In the genomic region with DNA sequence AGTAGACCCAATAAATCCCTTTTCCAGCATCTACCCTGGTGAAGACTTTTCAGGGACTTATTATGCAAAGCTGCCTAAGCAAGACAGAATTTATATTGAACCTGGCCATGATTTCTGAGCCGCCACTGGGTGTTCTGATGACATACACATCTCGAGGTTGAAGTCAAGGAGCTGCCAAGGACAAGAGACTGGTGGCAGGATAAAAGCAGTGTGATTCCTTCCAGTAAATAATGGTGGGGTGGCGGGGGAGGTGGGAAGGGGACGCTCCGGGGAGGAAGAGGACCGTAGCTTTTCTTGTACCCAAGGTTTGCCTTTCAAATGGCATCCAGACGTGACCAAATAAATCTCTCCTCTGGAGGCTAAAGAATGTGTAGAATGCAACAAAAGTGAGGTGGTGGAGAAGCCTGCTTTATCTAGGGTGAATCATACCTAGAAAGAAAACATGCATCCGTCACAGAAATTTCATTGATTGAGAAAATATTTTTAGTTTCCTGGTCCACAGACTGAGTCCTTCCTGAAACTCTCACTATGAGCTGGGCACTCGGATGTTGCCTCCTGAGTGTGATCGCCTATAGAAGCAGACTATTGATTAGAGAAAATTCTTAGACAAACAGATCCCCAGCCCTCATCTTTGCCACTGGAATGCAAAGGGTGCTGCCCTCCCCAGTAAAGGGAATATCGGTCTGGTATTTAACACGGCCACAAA, we compare ENCODE assay signal across 1 cellular context.
A peak's percentile ranks its signal among the peaks of the same experiment; 100 is the strongest.
TF ChIP-seq lines count a peak whose summit lies in the region.

No MANE protein-coding gene starts in this region.

TF ChIP-seq in HepG2, 621 proteins besides CTCF, POLR2A, EP300 and RAD21 (continued from another document and continues in another):
- TF ChIP-seq, protein P1, sequence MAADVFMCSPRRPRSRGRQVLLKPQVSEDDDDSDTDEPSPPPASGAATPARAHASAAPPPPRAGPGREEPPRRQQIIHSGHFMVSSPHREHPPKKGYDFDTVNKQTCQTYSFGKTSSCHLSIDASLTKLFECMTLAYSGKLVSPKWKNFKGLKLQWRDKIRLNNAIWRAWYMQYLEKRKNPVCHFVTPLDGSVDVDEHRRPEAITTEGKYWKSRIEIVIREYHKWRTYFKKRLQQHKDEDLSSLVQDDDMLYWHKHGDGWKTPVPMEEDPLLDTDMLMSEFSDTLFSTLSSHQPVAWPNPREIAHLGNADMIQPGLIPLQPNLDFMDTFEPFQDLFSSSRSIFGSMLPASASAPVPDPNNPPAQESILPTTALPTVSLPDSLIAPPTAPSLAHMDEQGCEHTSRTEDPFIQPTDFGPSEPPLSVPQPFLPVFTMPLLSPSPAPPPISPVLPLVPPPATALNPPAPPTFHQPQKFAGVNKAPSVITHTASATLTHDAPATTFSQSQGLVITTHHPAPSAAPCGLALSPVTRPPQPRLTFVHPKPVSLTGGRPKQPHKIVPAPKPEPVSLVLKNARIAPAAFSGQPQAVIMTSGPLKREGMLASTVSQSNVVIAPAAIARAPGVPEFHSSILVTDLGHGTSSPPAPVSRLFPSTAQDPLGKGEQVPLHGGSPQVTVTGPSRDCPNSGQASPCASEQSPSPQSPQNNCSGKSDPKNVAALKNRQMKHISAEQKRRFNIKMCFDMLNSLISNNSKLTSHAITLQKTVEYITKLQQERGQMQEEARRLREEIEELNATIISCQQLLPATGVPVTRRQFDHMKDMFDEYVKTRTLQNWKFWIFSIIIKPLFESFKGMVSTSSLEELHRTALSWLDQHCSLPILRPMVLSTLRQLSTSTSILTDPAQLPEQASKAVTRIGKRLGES (CRISPR knock-in tag; IDR thresholded peaks at IDR 0.05; ENCODE audit: borderline replicate concordance), result no peak
- TF ChIP-seq ZNF652 (CRISPR knock-in tag; IDR thresholded peaks at IDR 0.05; ENCODE audit: borderline replicate concordance, low read depth) (peak; percentile 94), GATAD2A (CRISPR knock-in tag; IDR thresholded peaks at IDR 0.05) (peak; percentile 34; the same call in 1 of the 2 replicates), ZNF556 (CRISPR knock-in tag; IDR thresholded peaks at IDR 0.05; ENCODE audit: borderline replicate concordance) (0 out of 2 replicates have a peak, but pooled peaks have one; percentile 25), HMG20A (CRISPR knock-in tag; IDR thresholded peaks at IDR 0.05; ENCODE audit: borderline replicate concordance) (peak; percentile 21; the same call in 1 of the 2 replicates), HNF4A (CRISPR knock-in tag; IDR thresholded peaks at IDR 0.05) (0 out of 2 replicates have a peak, but pooled peaks have one; percentile 13), HNRNPH1 (optimal IDR thresholded peaks at IDR 0.05; ENCODE audit: low read depth, low read length) (no peak), RARG (CRISPR knock-in tag; IDR thresholded peaks at IDR 0.05; ENCODE audit: low read depth) (no peak), ETV5 (CRISPR knock-in tag; IDR thresholded peaks at IDR 0.05; ENCODE audit: borderline replicate concordance) (peak; percentile 58; the same call in 1 of the 2 replicates), ZBTB20 (CRISPR knock-in tag; IDR thresholded peaks at IDR 0.05; ENCODE audit: borderline replicate concordance, low read depth) (peak; percentile 90; the same call in 1 of the 2 replicates), ZNF34 (CRISPR knock-in tag; IDR thresholded peaks at IDR 0.05; ENCODE audit: borderline replicate concordance) (no peak), ELF4 (CRISPR knock-in tag; IDR thresholded peaks at IDR 0.05; ENCODE audit: borderline replicate concordance) (no peak), SOX5 (CRISPR knock-in tag; IDR thresholded peaks at IDR 0.05; ENCODE audit: borderline replicate concordance) (peak; percentile 56; the same call in 1 of the 2 replicates), FOSL2 (CRISPR knock-in tag; IDR thresholded peaks at IDR 0.05) (peak; percentile 69), TBX2 (CRISPR knock-in tag; IDR thresholded peaks at IDR 0.05; ENCODE audit: borderline replicate concordance) (peak; percentile 13; the same call in 1 of the 2 replicates), ZFP36L1 (CRISPR knock-in tag; IDR thresholded peaks at IDR 0.05) (no peak), ZNF121 (CRISPR knock-in tag; IDR thresholded peaks at IDR 0.05) (no peak), ZNF230 (CRISPR knock-in tag; IDR thresholded peaks at IDR 0.05) (no peak), GFI1 (CRISPR knock-in tag; IDR thresholded peaks at IDR 0.05; ENCODE audit: borderline replicate concordance) (peak; percentile 36; the same call in 1 of the 2 replicates), NCOA2 (CRISPR knock-in tag; IDR thresholded peaks at IDR 0.05) (0 out of 2 replicates have a peak, but pooled peaks have one; percentile 24), HDAC2 (CRISPR knock-in tag; IDR thresholded peaks at IDR 0.05) (peak; percentile 53; the same call in 1 of the 2 replicates), SMARCE1 (IDR thresholded peaks at IDR 0.05; ENCODE audit: borderline replicate concordance) (no peak), ZNF180 (CRISPR knock-in tag; IDR thresholded peaks at IDR 0.05; ENCODE audit: borderline replicate concordance, low read depth) (no peak)
- TF ChIP-seq, protein P2, sequence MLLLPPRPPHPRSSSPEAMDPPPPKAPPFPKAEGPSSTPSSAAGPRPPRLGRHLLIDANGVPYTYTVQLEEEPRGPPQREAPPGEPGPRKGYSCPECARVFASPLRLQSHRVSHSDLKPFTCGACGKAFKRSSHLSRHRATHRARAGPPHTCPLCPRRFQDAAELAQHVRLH (CRISPR knock-in tag; IDR thresholded peaks at IDR 0.05; ENCODE audit: borderline replicate concordance, low read depth), result no peak
- TF ChIP-seq, protein P3, sequence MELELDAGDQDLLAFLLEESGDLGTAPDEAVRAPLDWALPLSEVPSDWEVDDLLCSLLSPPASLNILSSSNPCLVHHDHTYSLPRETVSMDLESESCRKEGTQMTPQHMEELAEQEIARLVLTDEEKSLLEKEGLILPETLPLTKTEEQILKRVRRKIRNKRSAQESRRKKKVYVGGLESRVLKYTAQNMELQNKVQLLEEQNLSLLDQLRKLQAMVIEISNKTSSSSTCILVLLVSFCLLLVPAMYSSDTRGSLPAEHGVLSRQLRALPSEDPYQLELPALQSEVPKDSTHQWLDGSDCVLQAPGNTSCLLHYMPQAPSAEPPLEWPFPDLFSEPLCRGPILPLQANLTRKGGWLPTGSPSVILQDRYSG (CRISPR knock-in tag; IDR thresholded peaks at IDR 0.05), result no peak
- TF ChIP-seq, protein P4, sequence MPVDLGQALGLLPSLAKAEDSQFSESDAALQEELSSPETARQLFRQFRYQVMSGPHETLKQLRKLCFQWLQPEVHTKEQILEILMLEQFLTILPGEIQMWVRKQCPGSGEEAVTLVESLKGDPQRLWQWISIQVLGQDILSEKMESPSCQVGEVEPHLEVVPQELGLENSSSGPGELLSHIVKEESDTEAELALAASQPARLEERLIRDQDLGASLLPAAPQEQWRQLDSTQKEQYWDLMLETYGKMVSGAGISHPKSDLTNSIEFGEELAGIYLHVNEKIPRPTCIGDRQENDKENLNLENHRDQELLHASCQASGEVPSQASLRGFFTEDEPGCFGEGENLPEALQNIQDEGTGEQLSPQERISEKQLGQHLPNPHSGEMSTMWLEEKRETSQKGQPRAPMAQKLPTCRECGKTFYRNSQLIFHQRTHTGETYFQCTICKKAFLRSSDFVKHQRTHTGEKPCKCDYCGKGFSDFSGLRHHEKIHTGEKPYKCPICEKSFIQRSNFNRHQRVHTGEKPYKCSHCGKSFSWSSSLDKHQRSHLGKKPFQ (CRISPR knock-in tag; IDR thresholded peaks at IDR 0.05; ENCODE audit: insufficient replicate concordance), result peak; percentile 94
- TF ChIP-seq, protein P5, sequence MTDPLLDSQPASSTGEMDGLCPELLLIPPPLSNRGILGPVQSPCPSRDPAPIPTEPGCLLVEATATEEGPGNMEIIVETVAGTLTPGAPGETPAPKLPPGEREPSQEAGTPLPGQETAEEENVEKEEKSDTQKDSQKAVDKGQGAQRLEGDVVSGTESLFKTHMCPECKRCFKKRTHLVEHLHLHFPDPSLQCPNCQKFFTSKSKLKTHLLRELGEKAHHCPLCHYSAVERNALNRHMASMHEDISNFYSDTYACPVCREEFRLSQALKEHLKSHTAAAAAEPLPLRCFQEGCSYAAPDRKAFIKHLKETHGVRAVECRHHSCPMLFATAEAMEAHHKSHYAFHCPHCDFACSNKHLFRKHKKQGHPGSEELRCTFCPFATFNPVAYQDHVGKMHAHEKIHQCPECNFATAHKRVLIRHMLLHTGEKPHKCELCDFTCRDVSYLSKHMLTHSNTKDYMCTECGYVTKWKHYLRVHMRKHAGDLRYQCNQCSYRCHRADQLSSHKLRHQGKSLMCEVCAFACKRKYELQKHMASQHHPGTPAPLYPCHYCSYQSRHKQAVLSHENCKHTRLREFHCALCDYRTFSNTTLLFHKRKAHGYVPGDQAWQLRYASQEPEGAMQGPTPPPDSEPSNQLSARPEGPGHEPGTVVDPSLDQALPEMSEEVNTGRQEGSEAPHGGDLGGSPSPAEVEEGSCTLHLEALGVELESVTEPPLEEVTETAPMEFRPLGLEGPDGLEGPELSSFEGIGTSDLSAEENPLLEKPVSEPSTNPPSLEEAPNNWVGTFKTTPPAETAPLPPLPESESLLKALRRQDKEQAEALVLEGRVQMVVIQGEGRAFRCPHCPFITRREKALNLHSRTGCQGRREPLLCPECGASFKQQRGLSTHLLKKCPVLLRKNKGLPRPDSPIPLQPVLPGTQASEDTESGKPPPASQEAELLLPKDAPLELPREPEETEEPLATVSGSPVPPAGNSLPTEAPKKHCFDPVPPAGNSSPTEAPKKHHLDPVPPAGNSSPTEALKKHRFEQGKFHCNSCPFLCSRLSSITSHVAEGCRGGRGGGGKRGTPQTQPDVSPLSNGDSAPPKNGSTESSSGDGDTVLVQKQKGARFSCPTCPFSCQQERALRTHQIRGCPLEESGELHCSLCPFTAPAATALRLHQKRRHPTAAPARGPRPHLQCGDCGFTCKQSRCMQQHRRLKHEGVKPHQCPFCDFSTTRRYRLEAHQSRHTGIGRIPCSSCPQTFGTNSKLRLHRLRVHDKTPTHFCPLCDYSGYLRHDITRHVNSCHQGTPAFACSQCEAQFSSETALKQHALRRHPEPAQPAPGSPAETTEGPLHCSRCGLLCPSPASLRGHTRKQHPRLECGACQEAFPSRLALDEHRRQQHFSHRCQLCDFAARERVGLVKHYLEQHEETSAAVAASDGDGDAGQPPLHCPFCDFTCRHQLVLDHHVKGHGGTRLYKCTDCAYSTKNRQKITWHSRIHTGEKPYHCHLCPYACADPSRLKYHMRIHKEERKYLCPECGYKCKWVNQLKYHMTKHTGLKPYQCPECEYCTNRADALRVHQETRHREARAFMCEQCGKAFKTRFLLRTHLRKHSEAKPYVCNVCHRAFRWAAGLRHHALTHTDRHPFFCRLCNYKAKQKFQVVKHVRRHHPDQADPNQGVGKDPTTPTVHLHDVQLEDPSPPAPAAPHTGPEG (CRISPR knock-in tag; IDR thresholded peaks at IDR 0.05), result no peak
- TF ChIP-seq, protein P6, sequence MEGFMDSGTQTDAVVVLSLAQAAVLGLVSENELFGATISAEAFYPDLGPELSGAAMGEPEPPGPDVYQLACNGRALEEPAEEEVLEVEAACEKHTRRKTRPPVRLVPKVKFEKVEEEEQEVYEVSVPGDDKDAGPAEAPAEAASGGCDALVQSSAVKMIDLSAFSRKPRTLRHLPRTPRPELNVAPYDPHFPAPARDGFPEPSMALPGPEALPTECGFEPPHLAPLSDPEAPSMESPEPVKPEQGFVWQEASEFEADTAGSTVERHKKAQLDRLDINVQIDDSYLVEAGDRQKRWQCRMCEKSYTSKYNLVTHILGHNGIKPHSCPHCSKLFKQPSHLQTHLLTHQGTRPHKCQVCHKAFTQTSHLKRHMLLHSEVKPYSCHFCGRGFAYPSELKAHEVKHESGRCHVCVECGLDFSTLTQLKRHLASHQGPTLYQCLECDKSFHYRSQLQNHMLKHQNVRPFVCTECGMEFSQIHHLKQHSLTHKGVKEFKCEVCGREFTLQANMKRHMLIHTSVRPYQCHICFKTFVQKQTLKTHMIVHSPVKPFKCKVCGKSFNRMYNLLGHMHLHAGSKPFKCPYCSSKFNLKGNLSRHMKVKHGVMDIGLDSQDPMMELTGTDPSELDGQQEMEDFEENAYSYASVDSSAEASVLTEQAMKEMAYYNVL (CRISPR knock-in tag; IDR thresholded peaks at IDR 0.05; ENCODE audit: borderline replicate concordance), result peak; percentile 75
- TF ChIP-seq, protein P7, sequence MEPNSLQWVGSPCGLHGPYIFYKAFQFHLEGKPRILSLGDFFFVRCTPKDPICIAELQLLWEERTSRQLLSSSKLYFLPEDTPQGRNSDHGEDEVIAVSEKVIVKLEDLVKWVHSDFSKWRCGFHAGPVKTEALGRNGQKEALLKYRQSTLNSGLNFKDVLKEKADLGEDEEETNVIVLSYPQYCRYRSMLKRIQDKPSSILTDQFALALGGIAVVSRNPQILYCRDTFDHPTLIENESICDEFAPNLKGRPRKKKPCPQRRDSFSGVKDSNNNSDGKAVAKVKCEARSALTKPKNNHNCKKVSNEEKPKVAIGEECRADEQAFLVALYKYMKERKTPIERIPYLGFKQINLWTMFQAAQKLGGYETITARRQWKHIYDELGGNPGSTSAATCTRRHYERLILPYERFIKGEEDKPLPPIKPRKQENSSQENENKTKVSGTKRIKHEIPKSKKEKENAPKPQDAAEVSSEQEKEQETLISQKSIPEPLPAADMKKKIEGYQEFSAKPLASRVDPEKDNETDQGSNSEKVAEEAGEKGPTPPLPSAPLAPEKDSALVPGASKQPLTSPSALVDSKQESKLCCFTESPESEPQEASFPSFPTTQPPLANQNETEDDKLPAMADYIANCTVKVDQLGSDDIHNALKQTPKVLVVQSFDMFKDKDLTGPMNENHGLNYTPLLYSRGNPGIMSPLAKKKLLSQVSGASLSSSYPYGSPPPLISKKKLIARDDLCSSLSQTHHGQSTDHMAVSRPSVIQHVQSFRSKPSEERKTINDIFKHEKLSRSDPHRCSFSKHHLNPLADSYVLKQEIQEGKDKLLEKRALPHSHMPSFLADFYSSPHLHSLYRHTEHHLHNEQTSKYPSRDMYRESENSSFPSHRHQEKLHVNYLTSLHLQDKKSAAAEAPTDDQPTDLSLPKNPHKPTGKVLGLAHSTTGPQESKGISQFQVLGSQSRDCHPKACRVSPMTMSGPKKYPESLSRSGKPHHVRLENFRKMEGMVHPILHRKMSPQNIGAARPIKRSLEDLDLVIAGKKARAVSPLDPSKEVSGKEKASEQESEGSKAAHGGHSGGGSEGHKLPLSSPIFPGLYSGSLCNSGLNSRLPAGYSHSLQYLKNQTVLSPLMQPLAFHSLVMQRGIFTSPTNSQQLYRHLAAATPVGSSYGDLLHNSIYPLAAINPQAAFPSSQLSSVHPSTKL (CRISPR knock-in tag; IDR thresholded peaks at IDR 0.05), result peak; percentile 82
- TF ChIP-seq, protein P8, sequence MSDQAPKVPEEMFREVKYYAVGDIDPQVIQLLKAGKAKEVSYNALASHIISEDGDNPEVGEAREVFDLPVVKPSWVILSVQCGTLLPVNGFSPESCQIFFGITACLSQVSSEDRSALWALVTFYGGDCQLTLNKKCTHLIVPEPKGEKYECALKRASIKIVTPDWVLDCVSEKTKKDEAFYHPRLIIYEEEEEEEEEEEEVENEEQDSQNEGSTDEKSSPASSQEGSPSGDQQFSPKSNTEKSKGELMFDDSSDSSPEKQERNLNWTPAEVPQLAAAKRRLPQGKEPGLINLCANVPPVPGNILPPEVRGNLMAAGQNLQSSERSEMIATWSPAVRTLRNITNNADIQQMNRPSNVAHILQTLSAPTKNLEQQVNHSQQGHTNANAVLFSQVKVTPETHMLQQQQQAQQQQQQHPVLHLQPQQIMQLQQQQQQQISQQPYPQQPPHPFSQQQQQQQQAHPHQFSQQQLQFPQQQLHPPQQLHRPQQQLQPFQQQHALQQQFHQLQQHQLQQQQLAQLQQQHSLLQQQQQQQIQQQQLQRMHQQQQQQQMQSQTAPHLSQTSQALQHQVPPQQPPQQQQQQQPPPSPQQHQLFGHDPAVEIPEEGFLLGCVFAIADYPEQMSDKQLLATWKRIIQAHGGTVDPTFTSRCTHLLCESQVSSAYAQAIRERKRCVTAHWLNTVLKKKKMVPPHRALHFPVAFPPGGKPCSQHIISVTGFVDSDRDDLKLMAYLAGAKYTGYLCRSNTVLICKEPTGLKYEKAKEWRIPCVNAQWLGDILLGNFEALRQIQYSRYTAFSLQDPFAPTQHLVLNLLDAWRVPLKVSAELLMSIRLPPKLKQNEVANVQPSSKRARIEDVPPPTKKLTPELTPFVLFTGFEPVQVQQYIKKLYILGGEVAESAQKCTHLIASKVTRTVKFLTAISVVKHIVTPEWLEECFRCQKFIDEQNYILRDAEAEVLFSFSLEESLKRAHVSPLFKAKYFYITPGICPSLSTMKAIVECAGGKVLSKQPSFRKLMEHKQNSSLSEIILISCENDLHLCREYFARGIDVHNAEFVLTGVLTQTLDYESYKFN (CRISPR knock-in tag; conservative IDR thresholded peaks at IDR 0.05), result peak; percentile 87
